9 cellular contexts compared by ENCODE assay signal in genomic region chr5:139131062-139131856, GRCh38.
A peak's percentile ranks its signal among the peaks of the same experiment; 100 is the strongest.
DNase-seq lines count a peak whose midpoint lies in the region; TF ChIP-seq lines count a peak whose summit lies in the region.
"Had no signal": no experiment of that assay in that cellular context is flagged by ENCODE, and none has a peak within 500 bp of the region (broad histone marks: within the 10 kb centered on the region; RNA-seq: fewer than 3 reads in every experiment).

No MANE protein-coding gene starts in this region.

- no peaks in the 10 kb centered on the region for H4K20me1 ChIP-seq in SK-N-SH (ENCODE audit: insufficient read depth)

- no peak overlapping the region for H2AFZ ChIP-seq in SK-N-SH (ENCODE audit: low read depth)

- peaks cover 0 to 12% of the 10 kb centered on the region in 2 experiments; a peak in 1 of 4 replicates for H3K4me1 ChIP-seq in SK-N-SH (ENCODE audit: control insufficient read depth in 1 of 2, insufficient read depth in 2 of 2, low read depth in 1 of 2, low read length in 1 of 2)

- H3F3A ChIP-seq in SK-N-SH (replicated peaks; ENCODE audit: insufficient read depth) = no peaks in the 10 kb centered on the region

- TF ChIP-seq EP300 in SK-N-SH (IDR thresholded peaks at IDR 0.05; ENCODE audit: borderline replicate concordance in 1 of 2, low read depth in 1 of 2, low read length in 1 of 2) = no peak

- CTCF ChIA-PET in SK-N-SH (lab: Yijun Ruan, JAX) = interaction anchor here (1.0 to 1.5 kb wide), 2 partner anchors 8 to 120 kb away, joined by 3 to 4 read pairs; no protein-coding TSS in a partner anchor

- H3K9me2 ChIP-seq in SK-N-SH = no peaks in the 10 kb centered on the region

- H3K36me3 ChIP-seq in SK-N-SH (replicated peaks in 1 of 2; ENCODE audit: control insufficient read depth in 1 of 2, insufficient read depth in 2 of 2, low read length in 1 of 2) = no peaks in the 10 kb centered on the region

- no peak overlapping the region for H3K27ac ChIP-seq in SK-N-SH (ENCODE audit: low read depth in 2 of 2, low read length in 1 of 2)

- H3K9me3 ChIP-seq in SK-N-SH = no peaks in the 10 kb centered on the region

- H3K79me2 ChIP-seq in SK-N-SH (ENCODE audit: insufficient read depth) = no peaks in the 10 kb centered on the region

- no peak for TF ChIP-seq RAD21 in SK-N-SH (IDR thresholded peaks at IDR 0.05; ENCODE audit: low read length)

- DNase-seq in EH (ENCODE audit: low read depth) = peak; percentile 70
- peak in 45 of 56 donors; percentile 24 to 76 (median 52) for DNase-seq in amygdala (lab: John Stamatoyannopoulos, UW)
- peak in 41 of 51 donors; percentile 15 to 81 (median 57) for DNase-seq in hypothalamus (lab: John Stamatoyannopoulos, UW)
- DNase-seq in retinal pigment epithelial cell (ENCODE audit: low read depth) = no peak
- no peak for DNase-seq in stimulated activated CD4-positive, alpha-beta T cell treated with anti-CD3 and anti-CD28 coated beads, Interleukin-2, amount 100 ng/mL, for 48 hours
- DNase-seq in SK-N-SH = no peak
- DNase-seq in NCI-H146 treated with DMSO at 0.1 percent for 48 hours (lab: John Stamatoyannopoulos, UW; ENCODE audit: unreplicated experiment) = no peak
- DNase-seq in retina = no peak
- DNase-seq: naive B cell had no signal

- POLR2A ChIA-PET in SK-N-SH (lab: Yijun Ruan, JAX) = no interaction called here

- H3K27me3 ChIP-seq in SK-N-SH (ENCODE audit: insufficient read depth) = no peaks in the 10 kb centered on the region

- 82% methylated on average over 9 of the region's 9 CpGs for WGBS in SK-N-SH (ENCODE audit: low lambda C conversion rate)

- no peak for TF ChIP-seq CTCF in retinal pigment epithelial cell (conservative IDR thresholded peaks at IDR 0.05; ENCODE audit: low read depth, low read length)
- TF ChIP-seq CTCF in SK-N-SH (IDR thresholded peaks at IDR 0.05) = no peak

- H3K4me2 ChIP-seq in SK-N-SH = no peak overlapping the region

- H3K4me3 ChIP-seq in retinal pigment epithelial cell (ENCODE audit: low read length) = peak overlapping the region; percentile 32
- no peak overlapping the region for H3K4me3 ChIP-seq in SK-N-SH (ENCODE audit: low read depth in 2 of 2, low read length in 1 of 2)

- H3K9ac ChIP-seq in SK-N-SH = no peak overlapping the region

TF ChIP-seq in SK-N-SH, 30 proteins besides CTCF, POLR2A, EP300 and RAD21:
- TF ChIP-seq NRF1 (IDR thresholded peaks at IDR 0.05; ENCODE audit: low read depth, low read length) = no peak
- TF ChIP-seq POLR2AphosphoS5 (IDR thresholded peaks at IDR 0.05; ENCODE audit: low read depth, low read length) = no peak
- TF ChIP-seq SIN3A (IDR thresholded peaks at IDR 0.05; ENCODE audit: borderline replicate concordance, low read depth, low read length) = no peak
TF ChIP-seq in SK-N-SH: peak in this region for 0.

Comparison
In these comparisons a context has a peak if more than half of its experiments do, and no peak if none do; other contexts are left out.
1. DNase-seq: peak in EH (single experiment), amygdala (45 of 56) and hypothalamus (41 of 51); none in retinal pigment epithelial cell (single experiment), stimulated activated CD4-positive, alpha-beta T cell treated with anti-CD3 and anti-CD28 coated beads, Interleukin-2, amount 100 ng/mL, for 48 hours (0 of 2), SK-N-SH (single experiment), NCI-H146 treated with DMSO at 0.1 percent for 48 hours (single experiment) and retina (single experiment).